In the genomic region with DNA sequence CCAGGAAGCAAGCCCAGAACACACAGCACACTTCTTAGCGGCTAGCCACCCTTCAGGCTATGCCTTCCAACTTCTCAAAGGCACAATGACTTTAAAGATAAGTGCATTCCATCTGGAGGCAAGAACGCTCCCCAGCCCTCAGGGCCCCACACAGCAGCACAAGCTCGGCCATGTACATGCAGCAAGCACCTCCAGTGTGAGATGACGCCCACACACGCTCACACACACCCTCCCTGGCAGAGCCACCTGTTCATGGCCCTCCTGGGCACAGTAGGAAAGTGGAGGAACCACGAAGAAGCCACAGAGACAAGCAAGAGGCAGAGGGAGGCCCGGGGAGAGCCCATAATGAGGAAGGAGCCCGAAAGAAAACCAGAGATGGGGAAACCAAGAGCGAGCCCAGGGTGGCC, we compare ENCODE assay signal across 1 cellular context.
TF ChIP-seq lines count a peak whose summit lies in the region.

No MANE protein-coding gene starts in this region.

TF ChIP-seq in H1, 55 proteins besides CTCF, POLR2A, EP300 and RAD21 (continued from another document):
- no peak for TF ChIP-seq JUN (IDR thresholded peaks at IDR 0.05; ENCODE audit: low read depth, low read length)
- TF ChIP-seq ZNF274 (IDR thresholded peaks at IDR 0.05; ENCODE audit: borderline replicate concordance, extremely low read depth, low read length), result no peak
- no peak for TF ChIP-seq HDAC6 (IDR thresholded peaks at IDR 0.05; ENCODE audit: low read depth, low read length)
- TF ChIP-seq EZH2 (IDR thresholded peaks at IDR 0.05; ENCODE audit: low read depth, low read length, severe bottlenecking), result no peak
- no peak for TF ChIP-seq SP1 (IDR thresholded peaks at IDR 0.05; ENCODE audit: low read depth, low read length)
- no peak for TF ChIP-seq MAFK (IDR thresholded peaks at IDR 0.05; ENCODE audit: low read depth, low read length)
- no peak for TF ChIP-seq TBP (IDR thresholded peaks at IDR 0.05; ENCODE audit: low read depth, low read length)
